Comparison of ENCODE assay signal across 8 cellular contexts in the genomic region with DNA sequence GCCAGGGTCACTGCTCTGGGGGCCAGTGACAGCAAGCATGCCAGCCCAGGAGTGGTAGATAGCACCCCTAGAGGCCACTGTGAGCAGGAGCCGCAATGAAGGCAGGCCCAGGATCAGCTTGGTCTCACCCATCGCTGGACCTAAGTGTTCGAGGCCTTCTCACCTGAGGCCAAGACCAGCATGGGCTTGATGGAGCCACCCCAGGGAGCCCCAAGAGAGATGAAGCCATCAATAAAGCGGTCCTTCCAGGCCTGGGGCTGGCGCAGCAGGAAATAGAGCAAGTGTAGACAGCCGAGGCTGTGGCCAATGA. TPM values are rescaled to one million over a fixed set of nuclear protein-coding genes. Genes with fewer than 3 reads are reported as not detected.
DNase-seq lines count a peak whose midpoint lies in the region; ATAC-seq and TF ChIP-seq lines count a peak whose summit lies in the region.

No MANE protein-coding gene starts in this region.

- ATAC-seq in gastroesophageal sphincter (no peak), gastrocnemius medialis (peak in 1 of 2 donors; percentile 16)

- peak overlapping the region; percentile 73 for H3K27ac Mint-ChIP-seq in activated T-cell treated with anti-CD3 and anti-CD28 coated beads, Interleukin-2, amount 50 U/mL, for 24 hours

- intact Hi-C loops in gastrocnemius medialis (cut with DNase I; ENCODE audit: low total_unique reads) = no loop called here

- 92% methylated on average over 2 of the region's 6 CpGs; no CpG with 5 or more reads in 1 of the 2 donors for WGBS in gastroesophageal sphincter (ENCODE audit: low coverage in 1 of 2), 2 donors

- in situ Hi-C loops in gastrocnemius medialis (cut with MboI; ENCODE audit: low sequenced_read_pairs in 4 of 4) = no loop called here

- H3K4me3 Mint-ChIP-seq in activated T-cell treated with anti-CD3 and anti-CD28 coated beads, Interleukin-2, amount 50 U/mL, for 24 hours = no peak overlapping the region

- no peak for TF ChIP-seq EP300 in gastroesophageal sphincter (IDR thresholded peaks at IDR 0.05)

- H3K4me3 ChIP-seq in gastroesophageal sphincter (no peak overlapping the region), gastrocnemius medialis (no peak overlapping the region)

- no peak for TF ChIP-seq POLR2A in gastroesophageal sphincter (IDR thresholded peaks at IDR 0.05)
- no peak for TF ChIP-seq POLR2A in gastrocnemius medialis (IDR thresholded peaks at IDR 0.05)

- H3K4me1 ChIP-seq in gastroesophageal sphincter (peaks cover 0 to 67% (median 21%) of the 10 kb centered on the region in 3 donors), gastrocnemius medialis (peaks cover 26 to 28% of the 10 kb centered on the region in 2 donors)

- DNase-seq in NCI-H748 (lab: John Stamatoyannopoulos, UW; ENCODE audit: unreplicated experiment) = peak; percentile 13
- no peak for DNase-seq in NCI-H748 treated with DMSO at 0.1 percent for 48 hours (lab: John Stamatoyannopoulos, UW)
- DNase-seq in LoVo (ENCODE audit: low spot score) = peak; percentile 46
- DNase-seq in activated T-cell treated with anti-CD3 and anti-CD28 coated beads, Interleukin-2, amount 50 U/mL, for 24 hours = peak; percentile 64
- no peak for DNase-seq in gastrocnemius medialis
- DNase-seq in stimulated activated naive CD4-positive, alpha-beta T cell treated with Interleukin-2 at 50 U/mL for 16 hours (lab: John Stamatoyannopoulos, UW) = no peak
- no peak for DNase-seq in putamen (ENCODE audit: low spot score)

- H3K9me3 ChIP-seq in gastroesophageal sphincter (no peaks in the 10 kb centered on the region), gastrocnemius medialis (no peaks in the 10 kb centered on the region)

- peaks cover 0 to 74% of the 10 kb centered on the region in 2 donors for H3K36me3 ChIP-seq in gastroesophageal sphincter
- peaks cover 0 to 42% of the 10 kb centered on the region in 2 donors for H3K36me3 ChIP-seq in gastrocnemius medialis

- no peaks in the 10 kb centered on the region for H3K9me3 Mint-ChIP-seq in activated T-cell treated with anti-CD3 and anti-CD28 coated beads, Interleukin-2, amount 50 U/mL, for 24 hours

- no peaks in the 10 kb centered on the region for H3K27me3 Mint-ChIP-seq in activated T-cell treated with anti-CD3 and anti-CD28 coated beads, Interleukin-2, amount 50 U/mL, for 24 hours

- H3K27ac ChIP-seq in gastroesophageal sphincter (peak overlapping the region in 3 of 4 donors; percentile 79 to 84 (median 84)), gastrocnemius medialis (peak overlapping the region in 1 of 4 donors; percentile 31)

- H3K36me3 Mint-ChIP-seq in activated T-cell treated with anti-CD3 and anti-CD28 coated beads, Interleukin-2, amount 50 U/mL, for 24 hours (ENCODE audit: low read depth) = peaks cover 80% of the 10 kb centered on the region

- H3K4me1 Mint-ChIP-seq in activated T-cell treated with anti-CD3 and anti-CD28 coated beads, Interleukin-2, amount 50 U/mL, for 24 hours (ENCODE audit: low read depth) = peaks cover 31% of the 10 kb centered on the region

- H3K27me3 ChIP-seq in gastroesophageal sphincter (no peaks in the 10 kb centered on the region), gastrocnemius medialis (no peaks in the 10 kb centered on the region)

- peak in 3 of 4 experiments; percentile 46 to 63 (median 54) for TF ChIP-seq CTCF in gastroesophageal sphincter (IDR thresholded peaks at IDR 0.05)
- peak in 4 of 5 experiments; percentile 54 to 69 (median 56) for TF ChIP-seq CTCF in gastrocnemius medialis (IDR thresholded peaks at IDR 0.05 in 4 of 5, conservative IDR thresholded peaks at IDR 0.05 in 1 of 5)

RNA-seq across cellular contexts. Expression of gene LCAT, which starts 1.8 kb away (rescaled TPM):
- total RNA-seq in gastroesophageal sphincter (10 to 100 TPM; 10.8 to 25.8 (median 15.9) TPM), gastrocnemius medialis (10 to 100 TPM in 1 of 4 donors, 1 to 10 TPM in 3; 2.5 to 18.7 (median 3.5) TPM)

RNA-seq across cellular contexts. Expression of gene PSMB10, which starts 5.5 kb away (rescaled TPM):
- total RNA-seq in gastroesophageal sphincter (10 to 100 TPM; 26.5 to 33.8 (median 32.6) TPM), gastrocnemius medialis (10 to 100 TPM; 18.3 to 41.4 (median 23.9) TPM)

RNA-seq across cellular contexts. Expression of gene CTRL, which starts 10.5 kb away (rescaled TPM):
- total RNA-seq in gastroesophageal sphincter (1 to 10 TPM in 2 of 4 donors, not detected in 2; 1.2 to 5.0 TPM), gastrocnemius medialis (under 1 TPM in 1 of 4 donors, not detected in 3; 0.27 TPM)

RNA-seq across cellular contexts. Expression of gene SLC12A4, which starts 26.3 kb away (rescaled TPM):
- total RNA-seq in gastroesophageal sphincter = 100 to 1,000 TPM in 1 of 4 donors, 10 to 100 TPM in 3; 54.7 to 121 (median 64.0) TPM
- total RNA-seq in gastrocnemius medialis = 10 to 100 TPM; 10.4 to 30.8 (median 15.8) TPM

RNA-seq across cellular contexts. Expression of gene DPEP3, which starts 38.1 kb away (rescaled TPM):
- total RNA-seq in gastroesophageal sphincter (1 to 10 TPM in 1 of 4 donors, not detected in 3; 1.4 TPM), gastrocnemius medialis (not detected)

Comparison
In these comparisons a context has a peak if more than half of its experiments do, and no peak if none do; other contexts are left out.
1. DNase-seq: peak in NCI-H748 (single experiment), LoVo (single experiment) and activated T-cell treated with anti-CD3 and anti-CD28 coated beads, Interleukin-2, amount 50 U/mL, for 24 hours (single experiment); none in NCI-H748 treated with DMSO at 0.1 percent for 48 hours (single experiment), gastrocnemius medialis (0 of 2), stimulated activated naive CD4-positive, alpha-beta T cell treated with Interleukin-2 at 50 U/mL for 16 hours (single experiment) and putamen (single experiment).